In genomic region chr1:232682248-232682647, GRCh38 we compare ENCODE assay signal across 1 cellular context.
TF ChIP-seq lines count a peak whose summit lies in the region.

No MANE protein-coding gene starts in this region.

TF ChIP-seq in HEK293, 187 proteins besides CTCF, POLR2A, EP300 and RAD21 (continued from another document and continues in another):
- TF ChIP-seq TSHZ1 (tag by site-specific recombination; IDR thresholded peaks at IDR 0.05; ENCODE audit: borderline replicate concordance): peak; percentile 10; the same call in 1 of the 2 replicates
- TF ChIP-seq ZNF530 (tag by site-specific recombination; IDR thresholded peaks at IDR 0.05; ENCODE audit: low read depth): no peak
- no peak for TF ChIP-seq ZNF621 (tag by site-specific recombination; IDR thresholded peaks at IDR 0.05)
- no peak for TF ChIP-seq ZBTB7A (tag by site-specific recombination; IDR thresholded peaks at IDR 0.05; ENCODE audit: low read depth)
- no peak; the same call in 1 of the 2 replicates for TF ChIP-seq ZNF596 (tag by site-specific recombination; IDR thresholded peaks at IDR 0.05)
- TF ChIP-seq ZSCAN30 (tag by site-specific recombination; IDR thresholded peaks at IDR 0.05): no peak; the same call in 1 of the 2 replicates
- no peak; the same call in 1 of the 2 replicates for TF ChIP-seq PATZ1 (tag by site-specific recombination; IDR thresholded peaks at IDR 0.05)
- peak; percentile 96 for TF ChIP-seq FEZF1 (tag by site-specific recombination; IDR thresholded peaks at IDR 0.05)
- TF ChIP-seq ZNF274 (IDR thresholded peaks at IDR 0.05; ENCODE audit: low read length): no peak
- TF ChIP-seq ZNF274 (tag by site-specific recombination; IDR thresholded peaks at IDR 0.05; ENCODE audit: borderline replicate concordance): no peak
- TF ChIP-seq ZNF518A (tag by site-specific recombination; conservative IDR thresholded peaks at IDR 0.05; ENCODE audit: low read depth): no peak
- peak; percentile 82 for TF ChIP-seq OSR2 (tag by site-specific recombination; IDR thresholded peaks at IDR 0.05)
- TF ChIP-seq ZNF830 (tag by site-specific recombination; IDR thresholded peaks at IDR 0.05; ENCODE audit: low read depth): no peak
- TF ChIP-seq ZFP37 (tag by site-specific recombination; IDR thresholded peaks at IDR 0.05): no peak
- TF ChIP-seq ZNF223 (tag by site-specific recombination; IDR thresholded peaks at IDR 0.05): no peak
- TF ChIP-seq, protein P1, sequence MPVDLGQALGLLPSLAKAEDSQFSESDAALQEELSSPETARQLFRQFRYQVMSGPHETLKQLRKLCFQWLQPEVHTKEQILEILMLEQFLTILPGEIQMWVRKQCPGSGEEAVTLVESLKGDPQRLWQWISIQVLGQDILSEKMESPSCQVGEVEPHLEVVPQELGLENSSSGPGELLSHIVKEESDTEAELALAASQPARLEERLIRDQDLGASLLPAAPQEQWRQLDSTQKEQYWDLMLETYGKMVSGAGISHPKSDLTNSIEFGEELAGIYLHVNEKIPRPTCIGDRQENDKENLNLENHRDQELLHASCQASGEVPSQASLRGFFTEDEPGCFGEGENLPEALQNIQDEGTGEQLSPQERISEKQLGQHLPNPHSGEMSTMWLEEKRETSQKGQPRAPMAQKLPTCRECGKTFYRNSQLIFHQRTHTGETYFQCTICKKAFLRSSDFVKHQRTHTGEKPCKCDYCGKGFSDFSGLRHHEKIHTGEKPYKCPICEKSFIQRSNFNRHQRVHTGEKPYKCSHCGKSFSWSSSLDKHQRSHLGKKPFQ (tag by site-specific recombination; IDR thresholded peaks at IDR 0.05): peak; percentile 74
- TF ChIP-seq ZNF580 (tag by site-specific recombination; IDR thresholded peaks at IDR 0.05): peak; percentile 95
- TF ChIP-seq, protein P2, sequence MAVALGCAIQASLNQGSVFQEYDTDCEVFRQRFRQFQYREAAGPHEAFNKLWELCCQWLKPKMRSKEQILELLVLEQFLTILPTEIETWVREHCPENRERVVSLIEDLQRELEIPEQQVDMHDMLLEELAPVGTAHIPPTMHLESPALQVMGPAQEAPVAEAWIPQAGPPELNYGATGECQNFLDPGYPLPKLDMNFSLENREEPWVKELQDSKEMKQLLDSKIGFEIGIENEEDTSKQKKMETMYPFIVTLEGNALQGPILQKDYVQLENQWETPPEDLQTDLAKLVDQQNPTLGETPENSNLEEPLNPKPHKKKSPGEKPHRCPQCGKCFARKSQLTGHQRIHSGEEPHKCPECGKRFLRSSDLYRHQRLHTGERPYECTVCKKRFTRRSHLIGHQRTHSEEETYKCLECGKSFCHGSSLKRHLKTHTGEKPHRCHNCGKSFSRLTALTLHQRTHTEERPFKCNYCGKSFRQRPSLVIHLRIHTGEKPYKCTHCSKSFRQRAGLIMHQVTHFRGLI (tag by site-specific recombination; IDR thresholded peaks at IDR 0.05): peak; percentile 26; the same call in 1 of the 2 replicates
- TF ChIP-seq ZNF214 (tag by site-specific recombination; IDR thresholded peaks at IDR 0.05; ENCODE audit: borderline replicate concordance): no peak
- TF ChIP-seq KLF8 (tag by site-specific recombination; IDR thresholded peaks at IDR 0.05): 0 out of 2 replicates have a peak, but pooled peaks have one; percentile 20
- peak; percentile 76 for TF ChIP-seq WT1 (tag by site-specific recombination; IDR thresholded peaks at IDR 0.05)
- no peak for TF ChIP-seq MYNN (tag by site-specific recombination; IDR thresholded peaks at IDR 0.05; ENCODE audit: borderline replicate concordance)
- TF ChIP-seq ZBTB10 (tag by site-specific recombination; IDR thresholded peaks at IDR 0.05): no peak
- TF ChIP-seq ZNF335 (tag by site-specific recombination; conservative IDR thresholded peaks at IDR 0.05): no peak
- no peak for TF ChIP-seq ZNF776 (tag by site-specific recombination; IDR thresholded peaks at IDR 0.05; ENCODE audit: borderline replicate concordance)
- no peak for TF ChIP-seq ZSCAN23 (tag by site-specific recombination; IDR thresholded peaks at IDR 0.05)
- TF ChIP-seq TCF7L2 (IDR thresholded peaks at IDR 0.05; ENCODE audit: borderline replicate concordance, low read depth, low read length): peak; percentile 99
- TF ChIP-seq ZNF571 (tag by site-specific recombination; IDR thresholded peaks at IDR 0.05): no peak
- TF ChIP-seq GFI1B (tag by site-specific recombination; IDR thresholded peaks at IDR 0.05): peak; percentile 99
- peak; percentile 49; the same call in 1 of the 2 replicates for TF ChIP-seq KLF16 (tag by site-specific recombination; IDR thresholded peaks at IDR 0.05)
- TF ChIP-seq ZNF394 (tag by site-specific recombination; IDR thresholded peaks at IDR 0.05; ENCODE audit: borderline replicate concordance): no peak
- no peak for TF ChIP-seq SP2 (tag by site-specific recombination; IDR thresholded peaks at IDR 0.05)
- TF ChIP-seq GLIS2 (tag by site-specific recombination; IDR thresholded peaks at IDR 0.05): no peak
- no peak for TF ChIP-seq ZNF658 (tag by site-specific recombination; IDR thresholded peaks at IDR 0.05)
- TF ChIP-seq ZNF341 (tag by site-specific recombination; IDR thresholded peaks at IDR 0.05; ENCODE audit: low read depth): no peak
- no peak for TF ChIP-seq ZNF239 (tag by site-specific recombination; IDR thresholded peaks at IDR 0.05)
- TF ChIP-seq, protein P3, sequence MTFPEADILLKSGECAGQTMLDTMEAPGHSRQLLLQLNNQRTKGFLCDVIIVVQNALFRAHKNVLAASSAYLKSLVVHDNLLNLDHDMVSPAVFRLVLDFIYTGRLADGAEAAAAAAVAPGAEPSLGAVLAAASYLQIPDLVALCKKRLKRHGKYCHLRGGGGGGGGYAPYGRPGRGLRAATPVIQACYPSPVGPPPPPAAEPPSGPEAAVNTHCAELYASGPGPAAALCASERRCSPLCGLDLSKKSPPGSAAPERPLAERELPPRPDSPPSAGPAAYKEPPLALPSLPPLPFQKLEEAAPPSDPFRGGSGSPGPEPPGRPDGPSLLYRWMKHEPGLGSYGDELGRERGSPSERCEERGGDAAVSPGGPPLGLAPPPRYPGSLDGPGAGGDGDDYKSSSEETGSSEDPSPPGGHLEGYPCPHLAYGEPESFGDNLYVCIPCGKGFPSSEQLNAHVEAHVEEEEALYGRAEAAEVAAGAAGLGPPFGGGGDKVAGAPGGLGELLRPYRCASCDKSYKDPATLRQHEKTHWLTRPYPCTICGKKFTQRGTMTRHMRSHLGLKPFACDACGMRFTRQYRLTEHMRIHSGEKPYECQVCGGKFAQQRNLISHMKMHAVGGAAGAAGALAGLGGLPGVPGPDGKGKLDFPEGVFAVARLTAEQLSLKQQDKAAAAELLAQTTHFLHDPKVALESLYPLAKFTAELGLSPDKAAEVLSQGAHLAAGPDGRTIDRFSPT (tag by site-specific recombination; IDR thresholded peaks at IDR 0.05): no peak
- no peak for TF ChIP-seq ZNF623 (tag by site-specific recombination; IDR thresholded peaks at IDR 0.05)
- no peak for TF ChIP-seq ZNF140 (tag by site-specific recombination; IDR thresholded peaks at IDR 0.05)
- no peak for TF ChIP-seq ZNF624 (tag by site-specific recombination; IDR thresholded peaks at IDR 0.05)
- peak; percentile 60 for TF ChIP-seq ZNF629 (tag by site-specific recombination; IDR thresholded peaks at IDR 0.05)
- no peak for TF ChIP-seq ZNF677 (tag by site-specific recombination; IDR thresholded peaks at IDR 0.05)
- TF ChIP-seq, protein P4, sequence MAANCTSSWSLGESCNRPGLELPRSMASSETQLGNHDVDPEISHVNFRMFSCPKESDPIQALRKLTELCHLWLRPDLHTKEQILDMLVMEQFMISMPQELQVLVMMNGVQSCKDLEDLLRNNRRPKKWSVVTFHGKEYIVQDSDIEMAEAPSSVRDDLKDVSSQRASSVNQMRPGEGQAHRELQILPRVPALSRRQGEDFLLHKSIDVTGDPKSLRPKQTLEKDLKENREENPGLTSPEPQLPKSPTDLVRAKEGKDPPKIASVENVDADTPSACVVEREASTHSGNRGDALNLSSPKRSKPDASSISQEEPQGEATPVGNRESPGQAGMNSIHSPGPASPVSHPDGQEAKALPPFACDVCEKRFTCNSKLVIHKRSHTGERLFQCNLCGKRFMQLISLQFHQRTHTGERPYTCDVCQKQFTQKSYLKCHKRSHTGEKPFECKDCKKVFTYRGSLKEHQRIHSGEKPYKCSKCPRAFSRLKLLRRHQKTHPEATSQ (tag by site-specific recombination; IDR thresholded peaks at IDR 0.05): no peak
